15 cellular contexts compared by ENCODE assay signal in the genomic region with DNA sequence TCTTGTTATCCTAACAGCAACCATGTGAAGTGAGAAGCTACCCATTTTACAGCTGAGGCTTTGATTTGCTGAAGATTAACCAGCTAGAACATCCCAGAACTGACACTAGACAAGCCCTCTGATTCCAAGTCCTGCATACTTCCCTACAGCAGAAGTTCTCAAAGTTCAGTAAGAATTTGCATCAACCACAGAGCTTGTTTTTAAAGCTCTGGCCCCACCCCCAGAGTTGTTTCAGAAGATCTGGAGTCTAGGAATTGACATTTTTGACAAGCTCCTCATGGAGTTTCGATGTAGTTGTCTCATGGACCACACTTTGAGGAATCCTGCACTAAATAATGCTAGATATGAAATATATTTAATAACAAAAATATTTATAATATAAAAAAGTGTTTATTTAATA.
DNase-seq lines count a peak whose midpoint lies in the region; ATAC-seq and TF ChIP-seq lines count a peak whose summit lies in the region.
"Had no signal": no experiment of that assay in that cellular context is flagged by ENCODE, and none has a peak within 500 bp of the region (broad histone marks: within the 10 kb centered on the region; RNA-seq: fewer than 3 reads in every experiment).

No MANE protein-coding gene starts in this region.

- ATAC-seq in left colon (no peak), Right ventricle myocardium inferior (no peak)
- ATAC-seq: A549 had no signal

- intact Hi-C loops in left colon (cut with DNase I, micrococcal nuclease): no loop called here
- intact Hi-C loops in Right ventricle myocardium inferior (cut with DNase I): no loop called here

- H3K4me3 ChIP-seq in brain microvascular endothelial cell (ENCODE audit: low read depth, low read length): no peak overlapping the region
- H3K4me3 ChIP-seq: A549, BLaER1 had no signal

- H3K27me3 ChIP-seq in brain microvascular endothelial cell (replicated peaks): no peaks in the 10 kb centered on the region
- H3K27me3 ChIP-seq: BLaER1 had no signal

- in situ Hi-C loops in brain microvascular endothelial cell (cut with HindIII; ENCODE audit: low pct_ligation_motif_present, low sequenced_read_pairs): no loop called here

- no peak overlapping the region for H3K27ac ChIP-seq in brain microvascular endothelial cell
- H3K27ac ChIP-seq: A549, BLaER1 had no signal

- no peak for TF ChIP-seq CTCF in brain microvascular endothelial cell (IDR thresholded peaks at IDR 0.05; ENCODE audit: low read depth, low read length, missing control alignments)

- no peaks in the 10 kb centered on the region for H3K36me3 ChIP-seq in brain microvascular endothelial cell (replicated peaks)
- H3K36me3 ChIP-seq: BLaER1 had no signal

- DNase-seq in brain microvascular endothelial cell (peak; percentile 25), kidney glomerular epithelial cell (lab: John Stamatoyannopoulos, UW) (peak; percentile 36), renal cortical epithelial cell (ENCODE audit: low read depth) (peak; percentile 53), left colon (no peak), Right ventricle myocardium inferior (ENCODE audit: missing footprints) (no peak), NCI-H1092 (lab: John Stamatoyannopoulos, UW) (no peak)
- DNase-seq: AML-193; Caco-2; CD8-positive, alpha-beta memory T cell; DMS53; GF-D8; HCEC 1CT; HFFc6 had no signal

Comparison
In these comparisons a context has a peak if more than half of its experiments do, and no peak if none do; other contexts are left out.
1. DNase-seq: peak in brain microvascular endothelial cell (single experiment), kidney glomerular epithelial cell (single experiment) and renal cortical epithelial cell (single experiment); none in left colon (0 of 2), Right ventricle myocardium inferior (single experiment) and NCI-H1092 (single experiment).